Comparison of ENCODE assay signal across 29 cellular contexts in the genomic region with DNA sequence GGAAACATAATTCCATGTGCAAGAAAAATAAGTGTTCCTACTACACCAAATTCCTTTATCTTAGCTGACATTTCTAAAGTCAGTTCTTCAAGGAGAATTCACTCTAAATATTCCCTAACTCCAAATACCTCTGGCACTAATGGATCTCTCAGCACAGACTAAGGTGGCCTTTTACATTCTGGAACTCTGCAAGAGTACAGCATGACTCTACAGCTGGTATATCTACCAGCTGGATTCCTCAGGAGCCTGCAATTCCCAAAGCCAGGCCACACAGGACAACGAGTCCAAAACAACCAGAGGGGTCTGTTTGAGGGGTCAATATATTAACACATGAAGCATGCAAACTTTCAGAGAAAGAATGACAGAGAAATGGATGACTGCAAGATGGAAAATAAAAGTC. TPM values are rescaled to one million over a fixed set of nuclear protein-coding genes. Genes with fewer than 3 reads are reported as not detected.
DNase-seq lines count a peak whose midpoint lies in the region; ATAC-seq and TF ChIP-seq lines count a peak whose summit lies in the region.
"Had no signal": no experiment of that assay in that cellular context is flagged by ENCODE, and none has a peak within 500 bp of the region (broad histone marks: within the 10 kb centered on the region; RNA-seq: fewer than 3 reads in every experiment).

No MANE protein-coding gene starts in this region.

- H3K36me3 Mint-ChIP-seq in activated CD4-positive, alpha-beta T cell treated with anti-CD3 and anti-CD28 coated beads, Interleukin-2, amount 10 ng/mL, durations not matched to agents 24 days and 14 days (ENCODE audit: low read depth): peaks cover 73% of the 10 kb centered on the region
- peaks cover 61% of the 10 kb centered on the region for H3K36me3 Mint-ChIP-seq in activated CD4-positive, alpha-beta T cell treated with anti-CD3 and anti-CD28 coated beads for 36 hours (ENCODE audit: low read depth)
- H3K36me3 Mint-ChIP-seq in stimulated activated naive CD8-positive, alpha-beta T cell treated with anti-CD3 and anti-CD28 coated beads, Interleukin-15, Interleukin-2, amounts not matched to agents 100 ng/mL and 50 ng/mL, for 24 hours (ENCODE audit: low read depth): peaks cover 78% of the 10 kb centered on the region
- no peaks in the 10 kb centered on the region for H3K36me3 Mint-ChIP-seq in endothelial cell (ENCODE audit: low read depth, unreplicated experiment)
- H3K36me3 Mint-ChIP-seq in progenitor cell of endocrine pancreas (ENCODE audit: insufficient read depth): peaks cover 24% of the 10 kb centered on the region

- H3K4me3 Mint-ChIP-seq in activated CD4-positive, alpha-beta T cell treated with anti-CD3 and anti-CD28 coated beads, Interleukin-2, amount 10 ng/mL, durations not matched to agents 24 days and 14 days: no peak overlapping the region
- no peak overlapping the region for H3K4me3 Mint-ChIP-seq in activated CD4-positive, alpha-beta T cell treated with anti-CD3 and anti-CD28 coated beads for 36 hours
- H3K4me3 Mint-ChIP-seq in stimulated activated naive CD8-positive, alpha-beta T cell treated with anti-CD3 and anti-CD28 coated beads, Interleukin-15, Interleukin-2, amounts not matched to agents 100 ng/mL and 50 ng/mL, for 24 hours: no peak overlapping the region
- H3K4me3 Mint-ChIP-seq in stimulated activated naive CD8-positive, alpha-beta T cell treated with anti-CD3 and anti-CD28 coated beads, Interleukin-15, amount 100 ng/mL, for 72 hours: no peak overlapping the region
- H3K4me3 Mint-ChIP-seq in endothelial cell (ENCODE audit: unreplicated experiment) (no peak overlapping the region), progenitor cell of endocrine pancreas (ENCODE audit: low read depth) (no peak overlapping the region)
- H3K4me3 Mint-ChIP-seq: memory B cell had no signal

- peak overlapping the region; percentile 48 for H3K27ac Mint-ChIP-seq in activated CD4-positive, alpha-beta T cell treated with anti-CD3 and anti-CD28 coated beads, Interleukin-2, amount 10 ng/mL, durations not matched to agents 24 days and 14 days
- H3K27ac Mint-ChIP-seq in activated CD4-positive, alpha-beta T cell treated with anti-CD3 and anti-CD28 coated beads for 36 hours: no peak overlapping the region
- H3K27ac Mint-ChIP-seq in stimulated activated naive CD8-positive, alpha-beta T cell treated with anti-CD3 and anti-CD28 coated beads, Interleukin-15, Interleukin-2, amounts not matched to agents 100 ng/mL and 50 ng/mL, for 24 hours: peak overlapping the region; percentile 83
- peak overlapping the region in 1 of 2 donors; percentile 24 for H3K27ac Mint-ChIP-seq in stimulated activated naive CD8-positive, alpha-beta T cell treated with anti-CD3 and anti-CD28 coated beads, Interleukin-15, amount 100 ng/mL, for 72 hours
- H3K27ac Mint-ChIP-seq in endothelial cell (ENCODE audit: unreplicated experiment): peak overlapping the region; percentile 0
- peak overlapping the region; percentile 15 for H3K27ac Mint-ChIP-seq in progenitor cell of endocrine pancreas
- H3K27ac Mint-ChIP-seq: memory B cell had no signal

- CTCF ChIA-PET in activated CD4-positive, alpha-beta T cell treated with anti-CD3 and anti-CD28 coated beads for 36 hours (lab: Charles Lee): interaction anchor here (0.8 kb wide), 1 partner anchor 355 kb away, joined by 3 read pairs; no protein-coding TSS in a partner anchor

- H3K4me1 Mint-ChIP-seq in activated CD4-positive, alpha-beta T cell treated with anti-CD3 and anti-CD28 coated beads, Interleukin-2, amount 10 ng/mL, durations not matched to agents 24 days and 14 days: peaks cover 44% of the 10 kb centered on the region
- H3K4me1 Mint-ChIP-seq in activated CD4-positive, alpha-beta T cell treated with anti-CD3 and anti-CD28 coated beads for 36 hours: peaks cover 62% of the 10 kb centered on the region
- H3K4me1 Mint-ChIP-seq in stimulated activated naive CD8-positive, alpha-beta T cell treated with anti-CD3 and anti-CD28 coated beads, Interleukin-15, Interleukin-2, amounts not matched to agents 100 ng/mL and 50 ng/mL, for 24 hours (ENCODE audit: low read depth): peaks cover 52% of the 10 kb centered on the region
- H3K4me1 Mint-ChIP-seq in stimulated activated naive CD8-positive, alpha-beta T cell treated with anti-CD3 and anti-CD28 coated beads, Interleukin-15, amount 100 ng/mL, for 72 hours: peaks cover 57% of the 10 kb centered on the region
- peaks cover 5% of the 10 kb centered on the region for H3K4me1 Mint-ChIP-seq in endothelial cell (ENCODE audit: unreplicated experiment)
- H3K4me1 Mint-ChIP-seq in progenitor cell of endocrine pancreas (ENCODE audit: low read depth): peaks cover 29% of the 10 kb centered on the region

- H3K9me3 ChIP-seq in right lobe of liver (no peaks in the 10 kb centered on the region), WERI-Rb-1 (ENCODE audit: severe bottlenecking) (no peaks in the 10 kb centered on the region)
- H3K9me3 ChIP-seq: body of pancreas, stomach had no signal

- no peak for ATAC-seq in activated CD4-positive, alpha-beta T cell treated with anti-CD3 and anti-CD28 coated beads for 36 hours
- ATAC-seq in stimulated activated naive CD8-positive, alpha-beta T cell treated with anti-CD3 and anti-CD28 coated beads, Interleukin-15, amount 100 ng/mL, for 72 hours: no peak
- ATAC-seq in right lobe of liver: no peak
- ATAC-seq: body of pancreas, HCT116, sciatic nerve had no signal

- peak; percentile 30 for DNase-seq in activated CD4-positive, alpha-beta T cell treated with anti-CD3 and anti-CD28 coated beads, Interleukin-2, amount 10 ng/mL, durations not matched to agents 24 days and 14 days
- DNase-seq in activated CD4-positive, alpha-beta T cell treated with anti-CD3 and anti-CD28 coated beads for 36 hours: no peak
- DNase-seq in stimulated activated naive CD8-positive, alpha-beta T cell treated with anti-CD3 and anti-CD28 coated beads, Interleukin-15, amount 100 ng/mL, for 72 hours: no peak
- DNase-seq in endothelial cell (ENCODE audit: low spot score): no peak
- DNase-seq in progenitor cell of endocrine pancreas (ENCODE audit: low spot score, unreplicated experiment): no peak
- no peak for DNase-seq in right lobe of liver
- DNase-seq in WERI-Rb-1: no peak
- DNase-seq: activated gamma-delta T cell; body of pancreas; C1 segment of cervical spinal cord; Calu3; DMS79; GDM1; Kasumi-1; NCI-H1417; NCI-H2081; NCI-H2227 treated with DMSO at 0.1 percent for 48 hours; NCI-H526 treated with DMSO at 0.1 percent for 48 hours; posterior cingulate gyrus; SHP77 treated with DMSO at 0.1 percent for 48 hours; stimulated activated CD8-positive, alpha-beta memory T cell treated with anti-CD3 and anti-CD28 coated beads, Interleukin-4, amount 100 ng/mL, for 48 hours; stomach; T-helper 9 cell had no signal

- intact Hi-C loops in activated CD4-positive, alpha-beta T cell treated with anti-CD3 and anti-CD28 coated beads, Interleukin-2, amount 10 ng/mL, durations not matched to agents 24 days and 14 days (cut with micrococcal nuclease): loop anchor here (1.0 to 2.0 kb wide), 2 partner anchors 9 to 18 kb away; no protein-coding TSS in a partner anchor
- intact Hi-C loops in activated CD4-positive, alpha-beta T cell treated with anti-CD3 and anti-CD28 coated beads for 36 hours (cut with DNase I, micrococcal nuclease): loop anchor here (1.0 to 5.0 kb wide), 3 partner anchors 9 to 320 kb away; no protein-coding TSS in a partner anchor
- intact Hi-C loops in right lobe of liver (cut with DNase I): no loop called here

- no peaks in the 10 kb centered on the region for H3K27me3 Mint-ChIP-seq in activated CD4-positive, alpha-beta T cell treated with anti-CD3 and anti-CD28 coated beads, Interleukin-2, amount 10 ng/mL, durations not matched to agents 24 days and 14 days
- H3K27me3 Mint-ChIP-seq in activated CD4-positive, alpha-beta T cell treated with anti-CD3 and anti-CD28 coated beads for 36 hours: no peaks in the 10 kb centered on the region
- H3K27me3 Mint-ChIP-seq in stimulated activated naive CD8-positive, alpha-beta T cell treated with anti-CD3 and anti-CD28 coated beads, Interleukin-15, Interleukin-2, amounts not matched to agents 100 ng/mL and 50 ng/mL, for 24 hours: no peaks in the 10 kb centered on the region
- no peaks in the 10 kb centered on the region for H3K27me3 Mint-ChIP-seq in stimulated activated naive CD8-positive, alpha-beta T cell treated with anti-CD3 and anti-CD28 coated beads, Interleukin-15, amount 100 ng/mL, for 72 hours
- no peaks in the 10 kb centered on the region for H3K27me3 Mint-ChIP-seq in endothelial cell (ENCODE audit: unreplicated experiment)
- no peaks in the 10 kb centered on the region for H3K27me3 Mint-ChIP-seq in progenitor cell of endocrine pancreas
- H3K27me3 Mint-ChIP-seq: memory B cell had no signal

- H3K36me3 ChIP-seq in right lobe of liver: peaks cover 0 to 40% (median under 1%) of the 10 kb centered on the region in 4 donors
- peaks cover 80% of the 10 kb centered on the region for H3K36me3 ChIP-seq in WERI-Rb-1

- no peak for TF ChIP-seq POLR2A in right lobe of liver (IDR thresholded peaks at IDR 0.05)

- POLR2A ChIA-PET in activated CD4-positive, alpha-beta T cell treated with anti-CD3 and anti-CD28 coated beads for 36 hours (lab: Charles Lee): interaction anchor here (0.7 to 1.3 kb wide), 4 partner anchors 15 to 22 kb away, joined by 3 to 4 read pairs (median 4); no protein-coding TSS in a partner anchor

- H3K9me3 Mint-ChIP-seq in activated CD4-positive, alpha-beta T cell treated with anti-CD3 and anti-CD28 coated beads, Interleukin-2, amount 10 ng/mL, durations not matched to agents 24 days and 14 days: no peaks in the 10 kb centered on the region
- no peaks in the 10 kb centered on the region for H3K9me3 Mint-ChIP-seq in activated CD4-positive, alpha-beta T cell treated with anti-CD3 and anti-CD28 coated beads for 36 hours (ENCODE audit: low read depth)
- no peaks in the 10 kb centered on the region for H3K9me3 Mint-ChIP-seq in stimulated activated naive CD8-positive, alpha-beta T cell treated with anti-CD3 and anti-CD28 coated beads, Interleukin-15, Interleukin-2, amounts not matched to agents 100 ng/mL and 50 ng/mL, for 24 hours
- H3K9me3 Mint-ChIP-seq in stimulated activated naive CD8-positive, alpha-beta T cell treated with anti-CD3 and anti-CD28 coated beads, Interleukin-15, amount 100 ng/mL, for 72 hours: no peaks in the 10 kb centered on the region
- H3K9me3 Mint-ChIP-seq in endothelial cell (ENCODE audit: unreplicated experiment): no peaks in the 10 kb centered on the region
- H3K9me3 Mint-ChIP-seq in progenitor cell of endocrine pancreas (ENCODE audit: low read depth): no peaks in the 10 kb centered on the region
- H3K9me3 Mint-ChIP-seq: memory B cell had no signal

- no peak overlapping the region for H3K4me3 ChIP-seq in right lobe of liver
- H3K4me3 ChIP-seq in WERI-Rb-1 (ENCODE audit: low read depth, low read length): no peak overlapping the region
- H3K4me3 ChIP-seq: body of pancreas, stomach had no signal

- H3K4me1 ChIP-seq in right lobe of liver: peaks cover 0 to 2% (median 0%) of the 10 kb centered on the region in 4 donors

- no peak for TF ChIP-seq CTCF in endothelial cell (IDR thresholded peaks at IDR 0.05; ENCODE audit: unreplicated experiment)
- TF ChIP-seq CTCF in progenitor cell of endocrine pancreas (IDR thresholded peaks at IDR 0.05; ENCODE audit: unreplicated experiment): no peak
- TF ChIP-seq CTCF in right lobe of liver (IDR thresholded peaks at IDR 0.05): no peak
- no peak for TF ChIP-seq CTCF in WERI-Rb-1 (IDR thresholded peaks at IDR 0.05; ENCODE audit: low read depth, low read length)

- H3K27ac ChIP-seq in right lobe of liver (no peak overlapping the region), WERI-Rb-1 (no peak overlapping the region)
- H3K27ac ChIP-seq: 22Rv1, epithelial cell of prostate had no signal

- WGBS in right lobe of liver (ENCODE audit: insufficient coverage, low coverage, low lambda C conversion rate, missing lambda C conversion rate): 33% methylated on average over 1 of the region's 1 CpG

- H3K27me3 ChIP-seq in right lobe of liver (no peaks in the 10 kb centered on the region), WERI-Rb-1 (ENCODE audit: insufficient read depth, low read depth, severe bottlenecking) (no peaks in the 10 kb centered on the region)
- H3K27me3 ChIP-seq: body of pancreas, stomach had no signal

RNA-seq across cellular contexts. Expression of a gene that starts 27.2 kb away (rescaled TPM):
- 26.7 and 27.0 TPM in 2 replicates for total RNA-seq in activated CD4-positive, alpha-beta T cell treated with anti-CD3 and anti-CD28 coated beads, Interleukin-2, amount 10 ng/mL, durations not matched to agents 24 days and 14 days
- total RNA-seq in activated CD4-positive, alpha-beta T cell treated with anti-CD3 and anti-CD28 coated beads for 36 hours: 10 to 100 TPM; 24.0 to 24.5 TPM
- 32.6 TPM for total RNA-seq in endothelial cell (ENCODE audit: unreplicated experiment)
- total RNA-seq in progenitor cell of endocrine pancreas: 51.1 and 57.2 TPM in 2 replicates
- total RNA-seq in right lobe of liver: 10 to 100 TPM; 24.7 to 39.5 (median 36.8) TPM

Comparison
In these comparisons a context has a peak if more than half of its experiments do, and no peak if none do; other contexts are left out.
1. intact Hi-C loops: an anchor here in activated CD4-positive, alpha-beta T cell treated with anti-CD3 and anti-CD28 coated beads, Interleukin-2, amount 10 ng/mL, durations not matched to agents 24 days and 14 days (1.0 to 2.0 kb wide) and activated CD4-positive, alpha-beta T cell treated with anti-CD3 and anti-CD28 coated beads for 36 hours (1.0 to 5.0 kb wide); none called in right lobe of liver.